Comparison of ENCODE assay signal across 1 cellular context in the genomic region with DNA sequence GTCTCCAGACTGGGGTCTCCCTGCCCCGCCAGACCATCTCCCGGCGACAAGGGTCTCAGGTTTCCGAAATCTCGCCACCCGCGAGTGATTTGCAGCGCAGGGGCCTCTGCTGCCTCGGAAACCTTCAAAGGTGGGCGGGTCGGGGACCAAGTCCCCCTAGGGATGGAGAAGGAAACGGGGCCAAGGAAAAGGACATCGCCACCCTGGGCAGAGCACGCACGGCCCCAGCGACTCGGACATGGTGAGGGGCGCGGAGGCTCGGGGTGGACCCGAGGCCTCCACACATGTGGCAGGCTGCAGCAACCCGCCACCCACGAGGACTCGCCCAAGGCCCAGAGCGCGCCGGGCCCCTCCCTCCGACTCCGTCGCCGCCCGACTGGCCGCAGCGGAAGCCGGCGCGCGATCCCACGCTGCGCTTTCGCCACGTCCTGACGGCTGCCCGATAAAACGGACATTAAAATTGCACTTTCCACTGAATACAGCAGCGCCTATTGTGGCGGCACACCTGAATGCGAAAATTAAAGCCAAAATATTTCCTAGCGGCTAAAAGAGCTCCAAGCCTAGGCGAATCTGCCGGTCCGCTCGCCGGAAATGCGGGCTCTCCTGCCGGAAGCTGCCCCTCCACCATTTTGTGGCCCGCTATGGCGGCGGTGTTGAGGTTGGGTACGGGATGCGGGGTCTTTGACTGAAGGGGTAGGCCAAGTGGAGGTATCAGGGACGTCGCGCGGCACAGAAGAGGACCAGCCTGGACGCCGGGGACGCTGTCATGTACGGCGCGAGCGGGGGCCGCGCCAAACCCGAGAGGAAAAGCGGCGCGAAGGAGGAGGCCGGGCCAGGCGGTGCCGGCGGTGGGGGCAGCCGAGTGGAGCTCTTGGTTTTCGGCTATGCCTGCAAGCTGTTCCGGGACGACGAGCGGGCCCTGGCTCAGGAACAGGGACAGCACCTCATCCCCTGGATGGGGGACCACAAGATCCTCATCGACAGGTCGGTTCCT.
A peak's percentile ranks its signal among the peaks of the same experiment; 100 is the strongest.
TF ChIP-seq lines count a peak whose summit lies in the region.

Gene SFSWAP, plus strand, starts transcription at position 627 of the 994 bp plus-strand sequence. Its CDS starts 140 bp downstream, at position 767.

TF ChIP-seq in HEK293, 187 proteins besides CTCF, POLR2A, EP300 and RAD21 (continued from another document and continues in another):
- TF ChIP-seq ZNF488 (tag by site-specific recombination; IDR thresholded peaks at IDR 0.05) (0 out of 2 replicates have a peak, but pooled peaks have one; percentile 12), OSR2 (tag by site-specific recombination; IDR thresholded peaks at IDR 0.05) (peak; percentile 55; the same call in 1 of the 2 replicates), KLF16 (tag by site-specific recombination; IDR thresholded peaks at IDR 0.05) (peak; percentile 96), ZNF391 (tag by site-specific recombination; IDR thresholded peaks at IDR 0.05; ENCODE audit: borderline replicate concordance, low read depth) (peak; percentile 97), ZNF214 (tag by site-specific recombination; IDR thresholded peaks at IDR 0.05; ENCODE audit: borderline replicate concordance) (no peak), REPIN1 (tag by site-specific recombination; IDR thresholded peaks at IDR 0.05; ENCODE audit: low read depth) (no peak), WT1 (tag by site-specific recombination; IDR thresholded peaks at IDR 0.05) (no peak), ZNF626 (tag by site-specific recombination; IDR thresholded peaks at IDR 0.05) (0 out of 2 replicates have a peak, but pooled peaks have one; percentile 59), ZFP69B (tag by site-specific recombination; IDR thresholded peaks at IDR 0.05) (peak; percentile 75; the same call in 1 of the 2 replicates), ZNF792 (tag by site-specific recombination; IDR thresholded peaks at IDR 0.05) (no peak), SCRT2 (tag by site-specific recombination; IDR thresholded peaks at IDR 0.05) (no peak; the same call in 1 of the 2 replicates), ZNF600 (tag by site-specific recombination; IDR thresholded peaks at IDR 0.05) (peak; percentile 76), KLF8 (tag by site-specific recombination; IDR thresholded peaks at IDR 0.05) (peak; percentile 99), ZNF843 (tag by site-specific recombination; IDR thresholded peaks at IDR 0.05) (peak; percentile 77; the same call in 1 of the 2 replicates), ZNF677 (tag by site-specific recombination; IDR thresholded peaks at IDR 0.05) (0 out of 2 replicates have a peak, but pooled peaks have one; percentile 2), MEIS1 (CRISPR knock-in tag; IDR thresholded peaks at IDR 0.05; ENCODE audit: borderline replicate concordance) (no peak), ZNF404 (tag by site-specific recombination; IDR thresholded peaks at IDR 0.05) (no peak), HOXD13 (CRISPR knock-in tag; IDR thresholded peaks at IDR 0.05; ENCODE audit: borderline replicate concordance) (no peak), ZNF184 (tag by site-specific recombination; IDR thresholded peaks at IDR 0.05) (0 out of 2 replicates have a peak, but pooled peaks have one; percentile 57), SETDB1 (IDR thresholded peaks at IDR 0.05; ENCODE audit: insufficient read length, low read length) (no peak), ZNF23 (tag by site-specific recombination; IDR thresholded peaks at IDR 0.05; ENCODE audit: borderline replicate concordance) (no peak), ZNF777 (tag by site-specific recombination; IDR thresholded peaks at IDR 0.05; ENCODE audit: borderline replicate concordance) (no peak), ZNF112 (tag by site-specific recombination; IDR thresholded peaks at IDR 0.05) (no peak), ZBTB49 (tag by site-specific recombination; IDR thresholded peaks at IDR 0.05; ENCODE audit: low read depth) (peak; percentile 70), ZNF433 (tag by site-specific recombination; IDR thresholded peaks at IDR 0.05; ENCODE audit: low read depth) (no peak), ZNF292 (tag by site-specific recombination; IDR thresholded peaks at IDR 0.05; ENCODE audit: borderline replicate concordance, low read depth) (no peak)
- TF ChIP-seq, protein P1, sequence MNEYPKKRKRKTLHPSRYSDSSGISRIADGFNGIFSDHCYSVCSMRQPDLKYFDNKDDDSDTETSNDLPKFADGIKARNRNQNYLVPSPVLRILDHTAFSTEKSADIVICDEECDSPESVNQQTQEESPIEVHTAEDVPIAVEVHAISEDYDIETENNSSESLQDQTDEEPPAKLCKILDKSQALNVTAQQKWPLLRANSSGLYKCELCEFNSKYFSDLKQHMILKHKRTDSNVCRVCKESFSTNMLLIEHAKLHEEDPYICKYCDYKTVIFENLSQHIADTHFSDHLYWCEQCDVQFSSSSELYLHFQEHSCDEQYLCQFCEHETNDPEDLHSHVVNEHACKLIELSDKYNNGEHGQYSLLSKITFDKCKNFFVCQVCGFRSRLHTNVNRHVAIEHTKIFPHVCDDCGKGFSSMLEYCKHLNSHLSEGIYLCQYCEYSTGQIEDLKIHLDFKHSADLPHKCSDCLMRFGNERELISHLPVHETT (tag by site-specific recombination; IDR thresholded peaks at IDR 0.05) = peak; percentile 100
- TF ChIP-seq, protein P2, sequence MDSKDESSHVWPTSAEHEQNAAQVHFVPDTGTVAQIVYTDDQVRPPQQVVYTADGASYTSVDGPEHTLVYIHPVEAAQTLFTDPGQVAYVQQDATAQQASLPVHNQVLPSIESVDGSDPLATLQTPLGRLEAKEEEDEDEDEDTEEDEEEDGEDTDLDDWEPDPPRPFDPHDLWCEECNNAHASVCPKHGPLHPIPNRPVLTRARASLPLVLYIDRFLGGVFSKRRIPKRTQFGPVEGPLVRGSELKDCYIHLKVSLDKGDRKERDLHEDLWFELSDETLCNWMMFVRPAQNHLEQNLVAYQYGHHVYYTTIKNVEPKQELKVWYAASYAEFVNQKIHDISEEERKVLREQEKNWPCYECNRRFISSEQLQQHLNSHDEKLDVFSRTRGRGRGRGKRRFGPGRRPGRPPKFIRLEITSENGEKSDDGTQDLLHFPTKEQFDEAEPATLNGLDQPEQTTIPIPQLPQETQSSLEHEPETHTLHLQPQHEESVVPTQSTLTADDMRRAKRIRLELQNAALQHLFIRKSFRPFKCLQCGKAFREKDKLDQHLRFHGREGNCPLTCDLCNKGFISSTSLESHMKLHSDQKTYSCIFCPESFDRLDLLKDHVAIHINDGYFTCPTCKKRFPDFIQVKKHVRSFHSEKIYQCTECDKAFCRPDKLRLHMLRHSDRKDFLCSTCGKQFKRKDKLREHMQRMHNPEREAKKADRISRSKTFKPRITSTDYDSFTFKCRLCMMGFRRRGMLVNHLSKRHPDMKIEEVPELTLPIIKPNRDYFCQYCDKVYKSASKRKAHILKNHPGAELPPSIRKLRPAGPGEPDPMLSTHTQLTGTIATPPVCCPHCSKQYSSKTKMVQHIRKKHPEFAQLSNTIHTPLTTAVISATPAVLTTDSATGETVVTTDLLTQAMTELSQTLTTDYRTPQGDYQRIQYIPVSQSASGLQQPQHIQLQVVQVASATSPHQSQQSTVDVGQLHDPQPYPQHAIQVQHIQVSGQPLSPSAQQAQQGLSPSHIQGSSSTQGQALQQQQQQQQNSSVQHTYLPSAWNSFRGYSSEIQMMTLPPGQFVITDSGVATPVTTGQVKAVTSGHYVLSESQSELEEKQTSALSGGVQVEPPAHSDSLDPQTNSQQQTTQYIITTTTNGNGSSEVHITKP (tag by site-specific recombination; IDR thresholded peaks at IDR 0.05) = peak; percentile 49; the same call in 1 of the 2 replicates
- TF ChIP-seq, protein P3, sequence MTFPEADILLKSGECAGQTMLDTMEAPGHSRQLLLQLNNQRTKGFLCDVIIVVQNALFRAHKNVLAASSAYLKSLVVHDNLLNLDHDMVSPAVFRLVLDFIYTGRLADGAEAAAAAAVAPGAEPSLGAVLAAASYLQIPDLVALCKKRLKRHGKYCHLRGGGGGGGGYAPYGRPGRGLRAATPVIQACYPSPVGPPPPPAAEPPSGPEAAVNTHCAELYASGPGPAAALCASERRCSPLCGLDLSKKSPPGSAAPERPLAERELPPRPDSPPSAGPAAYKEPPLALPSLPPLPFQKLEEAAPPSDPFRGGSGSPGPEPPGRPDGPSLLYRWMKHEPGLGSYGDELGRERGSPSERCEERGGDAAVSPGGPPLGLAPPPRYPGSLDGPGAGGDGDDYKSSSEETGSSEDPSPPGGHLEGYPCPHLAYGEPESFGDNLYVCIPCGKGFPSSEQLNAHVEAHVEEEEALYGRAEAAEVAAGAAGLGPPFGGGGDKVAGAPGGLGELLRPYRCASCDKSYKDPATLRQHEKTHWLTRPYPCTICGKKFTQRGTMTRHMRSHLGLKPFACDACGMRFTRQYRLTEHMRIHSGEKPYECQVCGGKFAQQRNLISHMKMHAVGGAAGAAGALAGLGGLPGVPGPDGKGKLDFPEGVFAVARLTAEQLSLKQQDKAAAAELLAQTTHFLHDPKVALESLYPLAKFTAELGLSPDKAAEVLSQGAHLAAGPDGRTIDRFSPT (tag by site-specific recombination; IDR thresholded peaks at IDR 0.05) = no peak
- TF ChIP-seq, protein P4, sequence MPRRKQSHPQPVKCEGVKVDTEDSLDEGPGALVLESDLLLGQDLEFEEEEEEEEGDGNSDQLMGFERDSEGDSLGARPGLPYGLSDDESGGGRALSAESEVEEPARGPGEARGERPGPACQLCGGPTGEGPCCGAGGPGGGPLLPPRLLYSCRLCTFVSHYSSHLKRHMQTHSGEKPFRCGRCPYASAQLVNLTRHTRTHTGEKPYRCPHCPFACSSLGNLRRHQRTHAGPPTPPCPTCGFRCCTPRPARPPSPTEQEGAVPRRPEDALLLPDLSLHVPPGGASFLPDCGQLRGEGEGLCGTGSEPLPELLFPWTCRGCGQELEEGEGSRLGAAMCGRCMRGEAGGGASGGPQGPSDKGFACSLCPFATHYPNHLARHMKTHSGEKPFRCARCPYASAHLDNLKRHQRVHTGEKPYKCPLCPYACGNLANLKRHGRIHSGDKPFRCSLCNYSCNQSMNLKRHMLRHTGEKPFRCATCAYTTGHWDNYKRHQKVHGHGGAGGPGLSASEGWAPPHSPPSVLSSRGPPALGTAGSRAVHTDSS (tag by site-specific recombination; IDR thresholded peaks at IDR 0.05) = peak; percentile 41; the same call in 1 of the 2 replicates
- TF ChIP-seq, protein P5, sequence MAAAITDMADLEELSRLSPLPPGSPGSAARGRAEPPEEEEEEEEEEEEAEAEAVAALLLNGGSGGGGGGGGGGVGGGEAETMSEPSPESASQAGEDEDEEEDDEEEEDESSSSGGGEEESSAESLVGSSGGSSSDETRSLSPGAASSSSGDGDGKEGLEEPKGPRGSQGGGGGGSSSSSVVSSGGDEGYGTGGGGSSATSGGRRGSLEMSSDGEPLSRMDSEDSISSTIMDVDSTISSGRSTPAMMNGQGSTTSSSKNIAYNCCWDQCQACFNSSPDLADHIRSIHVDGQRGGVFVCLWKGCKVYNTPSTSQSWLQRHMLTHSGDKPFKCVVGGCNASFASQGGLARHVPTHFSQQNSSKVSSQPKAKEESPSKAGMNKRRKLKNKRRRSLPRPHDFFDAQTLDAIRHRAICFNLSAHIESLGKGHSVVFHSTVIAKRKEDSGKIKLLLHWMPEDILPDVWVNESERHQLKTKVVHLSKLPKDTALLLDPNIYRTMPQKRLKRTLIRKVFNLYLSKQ (tag by site-specific recombination; IDR thresholded peaks at IDR 0.05; ENCODE audit: borderline replicate concordance) = peak; percentile 4; the same call in 1 of the 2 replicates
- TF ChIP-seq, protein P6, sequence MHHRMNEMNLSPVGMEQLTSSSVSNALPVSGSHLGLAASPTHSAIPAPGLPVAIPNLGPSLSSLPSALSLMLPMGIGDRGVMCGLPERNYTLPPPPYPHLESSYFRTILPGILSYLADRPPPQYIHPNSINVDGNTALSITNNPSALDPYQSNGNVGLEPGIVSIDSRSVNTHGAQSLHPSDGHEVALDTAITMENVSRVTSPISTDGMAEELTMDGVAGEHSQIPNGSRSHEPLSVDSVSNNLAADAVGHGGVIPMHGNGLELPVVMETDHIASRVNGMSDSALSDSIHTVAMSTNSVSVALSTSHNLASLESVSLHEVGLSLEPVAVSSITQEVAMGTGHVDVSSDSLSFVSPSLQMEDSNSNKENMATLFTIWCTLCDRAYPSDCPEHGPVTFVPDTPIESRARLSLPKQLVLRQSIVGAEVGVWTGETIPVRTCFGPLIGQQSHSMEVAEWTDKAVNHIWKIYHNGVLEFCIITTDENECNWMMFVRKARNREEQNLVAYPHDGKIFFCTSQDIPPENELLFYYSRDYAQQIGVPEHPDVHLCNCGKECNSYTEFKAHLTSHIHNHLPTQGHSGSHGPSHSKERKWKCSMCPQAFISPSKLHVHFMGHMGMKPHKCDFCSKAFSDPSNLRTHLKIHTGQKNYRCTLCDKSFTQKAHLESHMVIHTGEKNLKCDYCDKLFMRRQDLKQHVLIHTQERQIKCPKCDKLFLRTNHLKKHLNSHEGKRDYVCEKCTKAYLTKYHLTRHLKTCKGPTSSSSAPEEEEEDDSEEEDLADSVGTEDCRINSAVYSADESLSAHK (tag by site-specific recombination; IDR thresholded peaks at IDR 0.05) = peak; percentile 48; the same call in 1 of the 2 replicates
- TF ChIP-seq, protein P7, sequence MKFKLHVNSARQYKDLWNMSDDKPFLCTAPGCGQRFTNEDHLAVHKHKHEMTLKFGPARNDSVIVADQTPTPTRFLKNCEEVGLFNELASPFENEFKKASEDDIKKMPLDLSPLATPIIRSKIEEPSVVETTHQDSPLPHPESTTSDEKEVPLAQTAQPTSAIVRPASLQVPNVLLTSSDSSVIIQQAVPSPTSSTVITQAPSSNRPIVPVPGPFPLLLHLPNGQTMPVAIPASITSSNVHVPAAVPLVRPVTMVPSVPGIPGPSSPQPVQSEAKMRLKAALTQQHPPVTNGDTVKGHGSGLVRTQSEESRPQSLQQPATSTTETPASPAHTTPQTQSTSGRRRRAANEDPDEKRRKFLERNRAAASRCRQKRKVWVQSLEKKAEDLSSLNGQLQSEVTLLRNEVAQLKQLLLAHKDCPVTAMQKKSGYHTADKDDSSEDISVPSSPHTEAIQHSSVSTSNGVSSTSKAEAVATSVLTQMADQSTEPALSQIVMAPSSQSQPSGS (tag by site-specific recombination; IDR thresholded peaks at IDR 0.05; ENCODE audit: low read depth) = no peak
